8 cellular contexts compared by ENCODE assay signal in the genomic region with DNA sequence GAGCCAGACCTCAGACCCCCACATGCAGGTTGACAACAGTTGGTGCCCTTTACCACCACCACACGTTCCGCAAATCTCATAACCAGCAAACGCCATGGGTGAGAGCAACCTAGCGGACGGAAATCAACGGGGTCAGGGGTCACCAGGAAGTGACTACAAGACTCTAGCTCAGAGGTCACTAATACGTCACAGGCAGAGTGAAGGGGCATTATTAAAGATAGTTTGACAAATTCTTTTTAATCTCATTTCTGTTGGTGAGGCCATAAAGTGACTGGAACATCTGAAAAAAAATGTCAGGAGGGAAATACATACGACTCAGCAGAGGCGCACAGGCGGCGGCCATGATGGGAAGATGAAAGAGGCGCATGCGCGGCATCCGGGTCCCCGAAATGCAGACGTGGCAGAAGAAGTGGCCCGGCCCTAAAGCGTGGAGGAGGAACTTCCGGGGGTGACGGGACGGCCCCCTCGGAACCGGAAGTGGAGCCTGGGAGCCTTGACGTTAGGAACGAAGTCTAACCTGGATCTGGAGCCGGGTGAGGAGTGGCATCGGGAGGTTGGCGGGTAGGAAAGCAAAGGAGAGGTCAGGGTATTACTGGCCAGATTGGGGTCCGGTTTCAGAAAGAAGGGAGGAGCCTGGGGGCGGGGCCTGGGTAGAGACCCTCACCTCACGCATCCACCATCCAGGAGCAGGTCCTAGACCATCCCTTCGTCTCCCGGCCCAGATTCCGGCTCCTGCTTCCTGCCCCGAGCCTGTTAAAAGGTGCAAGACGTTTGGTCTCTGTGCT. TPM values are rescaled to one million over a fixed set of nuclear protein-coding genes. Genes with fewer than 3 reads are reported as not detected.
DNase-seq lines count a peak whose midpoint lies in the region; ATAC-seq and TF ChIP-seq lines count a peak whose summit lies in the region.

A gene with protein sequence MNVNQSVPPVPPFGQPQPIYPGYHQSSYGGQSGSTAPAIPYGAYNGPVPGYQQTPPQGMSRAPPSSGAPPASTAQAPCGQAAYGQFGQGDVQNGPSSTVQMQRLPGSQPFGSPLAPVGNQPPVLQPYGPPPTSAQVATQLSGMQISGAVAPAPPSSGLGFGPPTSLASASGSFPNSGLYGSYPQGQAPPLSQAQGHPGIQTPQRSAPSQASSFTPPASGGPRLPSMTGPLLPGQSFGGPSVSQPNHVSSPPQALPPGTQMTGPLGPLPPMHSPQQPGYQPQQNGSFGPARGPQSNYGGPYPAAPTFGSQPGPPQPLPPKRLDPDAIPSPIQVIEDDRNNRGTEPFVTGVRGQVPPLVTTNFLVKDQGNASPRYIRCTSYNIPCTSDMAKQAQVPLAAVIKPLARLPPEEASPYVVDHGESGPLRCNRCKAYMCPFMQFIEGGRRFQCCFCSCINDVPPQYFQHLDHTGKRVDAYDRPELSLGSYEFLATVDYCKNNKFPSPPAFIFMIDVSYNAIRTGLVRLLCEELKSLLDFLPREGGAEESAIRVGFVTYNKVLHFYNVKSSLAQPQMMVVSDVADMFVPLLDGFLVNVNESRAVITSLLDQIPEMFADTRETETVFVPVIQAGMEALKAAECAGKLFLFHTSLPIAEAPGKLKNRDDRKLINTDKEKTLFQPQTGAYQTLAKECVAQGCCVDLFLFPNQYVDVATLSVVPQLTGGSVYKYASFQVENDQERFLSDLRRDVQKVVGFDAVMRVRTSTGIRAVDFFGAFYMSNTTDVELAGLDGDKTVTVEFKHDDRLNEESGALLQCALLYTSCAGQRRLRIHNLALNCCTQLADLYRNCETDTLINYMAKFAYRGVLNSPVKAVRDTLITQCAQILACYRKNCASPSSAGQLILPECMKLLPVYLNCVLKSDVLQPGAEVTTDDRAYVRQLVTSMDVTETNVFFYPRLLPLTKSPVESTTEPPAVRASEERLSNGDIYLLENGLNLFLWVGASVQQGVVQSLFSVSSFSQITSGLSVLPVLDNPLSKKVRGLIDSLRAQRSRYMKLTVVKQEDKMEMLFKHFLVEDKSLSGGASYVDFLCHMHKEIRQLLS (plus strand): TSS at position 468 of the 785 bp plus-strand sequence. CDS start 2,461 bp downstream, outside the sequence.

- TF ChIP-seq CTCF in DOHH2 (IDR thresholded peaks at IDR 0.05; ENCODE audit: low read depth, low read length, poor library complexity, severe bottlenecking), result no peak
- no peak for TF ChIP-seq CTCF in RWPE2 (IDR thresholded peaks at IDR 0.05; ENCODE audit: poor library complexity, severe bottlenecking)
- no peak for TF ChIP-seq CTCF in fibroblast of mammary gland (conservative IDR thresholded peaks at IDR 0.05; ENCODE audit: control insufficient read depth, insufficient read depth, low read depth, low read length)

- H3K9me3 ChIP-seq in DOHH2 (ENCODE audit: control insufficient read depth, insufficient read depth, low read length) (no peaks in the 10 kb centered on the region), RWPE2 (ENCODE audit: severe bottlenecking) (no peaks in the 10 kb centered on the region)

- no peaks in the 10 kb centered on the region for H3K9me3 Mint-ChIP-seq in activated T-helper 2 cell treated with anti-CD3 and anti-CD28 coated beads, Interferon-gamma antibody, Interleukin-2, Interleukin-4, amounts not matched to agents 10 μg/mL and 5 μg/mL and 100 μg/mL, durations not matched to agents 14 hours and 24 hours and 36 hours
- no peaks in the 10 kb centered on the region for H3K9me3 Mint-ChIP-seq in naive thymus-derived CD8-positive, alpha-beta T cell

- no peaks in the 10 kb centered on the region for H3F3A ChIP-seq in DOHH2 (ENCODE audit: control insufficient read depth, insufficient read depth)

- H3K27me3 ChIP-seq in DOHH2 (ENCODE audit: control insufficient read depth, low read length) (no peaks in the 10 kb centered on the region), RWPE2 (ENCODE audit: insufficient read depth, poor library complexity, severe bottlenecking) (no peaks in the 10 kb centered on the region)

- H3K27ac Mint-ChIP-seq in activated T-helper 2 cell treated with anti-CD3 and anti-CD28 coated beads, Interferon-gamma antibody, Interleukin-2, Interleukin-4, amounts not matched to agents 10 μg/mL and 5 μg/mL and 100 μg/mL, durations not matched to agents 14 hours and 24 hours and 36 hours, result peak within 1 kb of the TSS; percentile 100
- H3K27ac Mint-ChIP-seq in naive thymus-derived CD8-positive, alpha-beta T cell, result peak within 1 kb of the TSS; percentile 99 to 100 (median 100)

- H3K4me3 ChIP-seq in DOHH2 (ENCODE audit: low read length) (peak within 1 kb of the TSS; percentile 95), RWPE2 (ENCODE audit: severe bottlenecking) (peak within 1 kb of the TSS; percentile 61), fibroblast of mammary gland (ENCODE audit: control insufficient read depth, low read depth, low read length) (peak within 1 kb of the TSS; percentile 98)

- ATAC-seq in RWPE2 (ENCODE audit: low read depth), result peak; percentile 78
- ATAC-seq in naive thymus-derived CD8-positive, alpha-beta T cell, result peak; percentile 90 to 95

- POLR2A ChIA-PET in naive thymus-derived CD8-positive, alpha-beta T cell (lab: Charles Lee), result interaction anchor here (0.6 to 4.9 kb wide), 16 partner anchors 8 to 492 kb away, joined by 3 to 50 read pairs (median 5); a partner anchor contains a TSS

- peak within 1 kb of the TSS; percentile 97 for H3K4me3 Mint-ChIP-seq in activated T-helper 2 cell treated with anti-CD3 and anti-CD28 coated beads, Interferon-gamma antibody, Interleukin-2, Interleukin-4, amounts not matched to agents 10 μg/mL and 5 μg/mL and 100 μg/mL, durations not matched to agents 14 hours and 24 hours and 36 hours (ENCODE audit: low read depth)
- H3K4me3 Mint-ChIP-seq in naive thymus-derived CD8-positive, alpha-beta T cell, result peak within 1 kb of the TSS; percentile 91 to 100 (median 100)

- no peaks in the 10 kb centered on the region; the same call in 1 of the 2 replicates for H4K20me1 ChIP-seq in DOHH2 (ENCODE audit: control insufficient read depth, insufficient read depth, low read depth, low read length)

- peak within 1 kb of the TSS; percentile 89 for H3K4me2 ChIP-seq in DOHH2 (ENCODE audit: low read length)

- H3K4me1 Mint-ChIP-seq in activated T-helper 2 cell treated with anti-CD3 and anti-CD28 coated beads, Interferon-gamma antibody, Interleukin-2, Interleukin-4, amounts not matched to agents 10 μg/mL and 5 μg/mL and 100 μg/mL, durations not matched to agents 14 hours and 24 hours and 36 hours (ENCODE audit: low read depth), result peaks cover 27% of the 10 kb centered on the region
- peaks cover 15 to 46% (median 41%) of the 10 kb centered on the region in 4 donors for H3K4me1 Mint-ChIP-seq in naive thymus-derived CD8-positive, alpha-beta T cell

- no peaks in the 10 kb centered on the region for H3K27me3 Mint-ChIP-seq in activated T-helper 2 cell treated with anti-CD3 and anti-CD28 coated beads, Interferon-gamma antibody, Interleukin-2, Interleukin-4, amounts not matched to agents 10 μg/mL and 5 μg/mL and 100 μg/mL, durations not matched to agents 14 hours and 24 hours and 36 hours (ENCODE audit: low read depth)
- no peaks in the 10 kb centered on the region for H3K27me3 Mint-ChIP-seq in naive thymus-derived CD8-positive, alpha-beta T cell

- H3K36me3 Mint-ChIP-seq in activated T-helper 2 cell treated with anti-CD3 and anti-CD28 coated beads, Interferon-gamma antibody, Interleukin-2, Interleukin-4, amounts not matched to agents 10 μg/mL and 5 μg/mL and 100 μg/mL, durations not matched to agents 14 hours and 24 hours and 36 hours (ENCODE audit: low read depth), result peaks cover 33% of the 10 kb centered on the region
- peaks cover 0 to 26% (median 2%) of the 10 kb centered on the region in 3 donors for H3K36me3 Mint-ChIP-seq in naive thymus-derived CD8-positive, alpha-beta T cell

- H3K27ac ChIP-seq in DOHH2 (ENCODE audit: low read depth, low read length), result peak within 1 kb of the TSS; percentile 73
- peak within 1 kb of the TSS; percentile 86 for H3K27ac ChIP-seq in RWPE2 (ENCODE audit: poor library complexity, severe bottlenecking)

- H3K36me3 ChIP-seq in DOHH2 (ENCODE audit: control insufficient read depth, low read length), result peaks cover 33% of the 10 kb centered on the region
- peaks cover 39% of the 10 kb centered on the region for H3K36me3 ChIP-seq in RWPE2 (ENCODE audit: low read depth)

- peaks cover 57% of the 10 kb centered on the region for H3K79me2 ChIP-seq in DOHH2 (ENCODE audit: control insufficient read depth, low read length)

- DNase-seq in GOT3 (lab: John Stamatoyannopoulos, UW) (peak; percentile 95), LoVo (ENCODE audit: low spot score) (peak; percentile 97), RWPE2 (ENCODE audit: low spot score) (peak; percentile 93), fibroblast of mammary gland (ENCODE audit: low read depth) (peak; percentile 94)
- DNase-seq in activated T-helper 2 cell treated with anti-CD3 and anti-CD28 coated beads, Interferon-gamma antibody, Interleukin-2, Interleukin-4, amounts not matched to agents 10 μg/mL and 5 μg/mL and 100 μg/mL, durations not matched to agents 14 hours and 24 hours and 36 hours (ENCODE audit: low spot score), result peak; percentile 93
- peak; percentile 87 to 97 (median 95) for DNase-seq in naive thymus-derived CD8-positive, alpha-beta T cell
- peak; percentile 87 to 96 (median 94) for DNase-seq in stimulated activated naive CD4-positive, alpha-beta T cell (lab: John Stamatoyannopoulos, UW)

- intact Hi-C loops in activated T-helper 2 cell treated with anti-CD3 and anti-CD28 coated beads, Interferon-gamma antibody, Interleukin-2, Interleukin-4, amounts not matched to agents 10 μg/mL and 5 μg/mL and 100 μg/mL, durations not matched to agents 14 hours and 24 hours and 36 hours (cut with micrococcal nuclease), result loop anchor here (1.0 to 5.0 kb wide), 5 partner anchors 14 to 497 kb away; a partner anchor contains a TSS

- no peaks in the 10 kb centered on the region for H3K9me2 ChIP-seq in DOHH2 (replicated peaks; ENCODE audit: control insufficient read depth, low read length)

- peaks cover 27% of the 10 kb centered on the region for H3K4me1 ChIP-seq in DOHH2 (ENCODE audit: control insufficient read depth, low read length)
- H3K4me1 ChIP-seq in RWPE2 (ENCODE audit: insufficient read depth, poor library complexity, severe bottlenecking), result peaks cover 9% of the 10 kb centered on the region

RNA-seq across cellular contexts. Expression of the gene that starts here (rescaled TPM):
- total RNA-seq in activated T-helper 2 cell treated with anti-CD3 and anti-CD28 coated beads, Interferon-gamma antibody, Interleukin-2, Interleukin-4, amounts not matched to agents 10 μg/mL and 5 μg/mL and 100 μg/mL, durations not matched to agents 14 hours and 24 hours and 36 hours, result 119 TPM in 2 replicates
- total RNA-seq in naive thymus-derived CD8-positive, alpha-beta T cell, result 10 to 100 TPM; 72.2 to 72.7 TPM
- polyA plus RNA-seq in naive thymus-derived CD8-positive, alpha-beta T cell, result 10 to 100 TPM; 18.9 to 33.5 (median 25.9) TPM

Comparison
In these comparisons a context has a peak if more than half of its experiments do, and no peak if none do; other contexts are left out.
1. Peak in every context shown above with its lines: DNase-seq, ATAC-seq, H3K4me3 ChIP-seq and H3K27ac ChIP-seq.